In genomic region chr5:13941468-13941867, GRCh38 we compare ENCODE assay signal across 20 cellular contexts. TPM values are rescaled to one million over a fixed set of nuclear protein-coding genes. Genes with fewer than 3 reads are reported as not detected.
"Had no signal": no experiment of that assay in that cellular context is flagged by ENCODE, and none has a peak within 500 bp of the region (broad histone marks: within the 10 kb centered on the region; RNA-seq: fewer than 3 reads in every experiment).

No MANE protein-coding gene starts in this region.

- H3K4me2 ChIP-seq: hepatocyte had no signal

- H3K4me3 Mint-ChIP-seq: naive thymus-derived CD4-positive, alpha-beta T cell; nephron progenitor cell had no signal

- H2AFZ ChIP-seq: hepatocyte had no signal

- DNase-seq: cortex of kidney; dorsolateral prefrontal cortex; effector CD8-positive, alpha-beta T cell; foreskin melanocyte; left colon; left ventricle myocardium superior; mesendoderm; naive thymus-derived CD4-positive, alpha-beta T cell; nephron progenitor cell; sigmoid colon; stimulated activated CD4-positive, alpha-beta T cell treated with anti-CD3 and anti-CD28 coated beads, Interleukin-2, amount 100 ng/mL, for 24 hours; stimulated activated naive CD4-positive, alpha-beta T cell; stomach; substantia nigra; transverse colon had no signal

- H3K4me1 Mint-ChIP-seq: naive thymus-derived CD4-positive, alpha-beta T cell had no signal

- H3K36me3 ChIP-seq: right atrium auricular region, sigmoid colon, stomach, thoracic aorta, transverse colon had no signal

- H3K27ac Mint-ChIP-seq: naive thymus-derived CD4-positive, alpha-beta T cell; nephron progenitor cell had no signal

- H3K4me1 ChIP-seq: right atrium auricular region, sigmoid colon, stomach, transverse colon had no signal

- H3K27me3 ChIP-seq: hepatocyte, right atrium auricular region, sigmoid colon, stomach, transverse colon had no signal

- H3K79me2 ChIP-seq: hepatocyte had no signal

- H3K36me3 Mint-ChIP-seq: naive thymus-derived CD4-positive, alpha-beta T cell had no signal

- H3K9me3 ChIP-seq: right atrium auricular region, sigmoid colon, stomach, thoracic aorta, transverse colon had no signal

- H3K27ac ChIP-seq: dorsolateral prefrontal cortex, hepatocyte, right atrium auricular region, sigmoid colon, skin epidermis, stomach, thoracic aorta, transverse colon had no signal

- H3K9me3 Mint-ChIP-seq: nephron progenitor cell had no signal

- H3K4me3 ChIP-seq: dorsolateral prefrontal cortex, hepatocyte, lung, right atrium auricular region, sigmoid colon, skin epidermis, stomach, thoracic aorta, transverse colon had no signal

- ATAC-seq: left colon; left ventricle myocardium superior; naive thymus-derived CD4-positive, alpha-beta T cell had no signal

RNA-seq across cellular contexts. Expression of gene DNAH5, which starts 3.0 kb away (rescaled TPM):
- total RNA-seq: naive thymus-derived CD4-positive, alpha-beta T cell had no signal
- polyA plus RNA-seq: naive thymus-derived CD4-positive, alpha-beta T cell had no signal
